Comparison of ENCODE assay signal across 11 cellular contexts in genomic region chr7:101522021-101522420, GRCh38.
"Had no signal": no experiment of that assay in that cellular context is flagged by ENCODE, and none has a peak within 500 bp of the region (broad histone marks: within the 10 kb centered on the region; RNA-seq: fewer than 3 reads in every experiment).

No MANE protein-coding gene starts in this region.

- H3K27ac ChIP-seq: GM23248, HL-60, KMS-11 had no signal

- H3K4me3 ChIP-seq: GM23248, HAP-1 had no signal

- H3K4me2 ChIP-seq: KMS-11 had no signal

- H3K4me1 ChIP-seq: HAP-1 had no signal

- ATAC-seq: HCT116 had no signal

- DNase-seq: GM23248, GOT3, H7, HFFc6, IMR-90, Karpas-422, KBM-7 had no signal
